Comparison of ENCODE assay signal across 8 cellular contexts in genomic region chr2:160491922-160492371, GRCh38. TPM values are rescaled to one million over a fixed set of nuclear protein-coding genes. Genes with fewer than 3 reads are reported as not detected.
DNase-seq lines count a peak whose midpoint lies in the region; ATAC-seq and TF ChIP-seq lines count a peak whose summit lies in the region.

No MANE protein-coding gene starts in this region.

- H3K27ac ChIP-seq in iPS-20b (ENCODE audit: low read length) (no peak overlapping the region), spleen (peak overlapping the region; percentile 82 to 95 (median 91))

- TF ChIP-seq POLR2A in spleen (IDR thresholded peaks at IDR 0.05): no peak

- ATAC-seq in activated T-cell treated with anti-CD3 and anti-CD28 coated beads, Interleukin-2, amount 50 U/mL, for 4 hours: no peak
- no peak for ATAC-seq in activated naive CD8-positive, alpha-beta T cell treated with anti-CD3 and anti-CD28 coated beads, Interleukin-2, amount 10 ng/mL, durations not matched to agents 7 days and 5 days (ENCODE audit: low read depth)

- H3K4me1 Mint-ChIP-seq in activated T-cell treated with anti-CD3 and anti-CD28 coated beads, Interleukin-2, amount 50 U/mL, for 4 hours (ENCODE audit: low read depth): peaks cover 57% of the 10 kb centered on the region
- peaks cover 41% of the 10 kb centered on the region for H3K4me1 Mint-ChIP-seq in activated naive CD8-positive, alpha-beta T cell treated with anti-CD3 and anti-CD28 coated beads, Interleukin-2, amount 10 ng/mL, durations not matched to agents 7 days and 5 days

- H3K9me3 Mint-ChIP-seq in activated T-cell treated with anti-CD3 and anti-CD28 coated beads, Interleukin-2, amount 50 U/mL, for 4 hours: no peaks in the 10 kb centered on the region
- H3K9me3 Mint-ChIP-seq in activated naive CD8-positive, alpha-beta T cell treated with anti-CD3 and anti-CD28 coated beads, Interleukin-2, amount 10 ng/mL, durations not matched to agents 7 days and 5 days: no peaks in the 10 kb centered on the region

- peak overlapping the region; percentile 94 for H3K4me3 Mint-ChIP-seq in activated T-cell treated with anti-CD3 and anti-CD28 coated beads, Interleukin-2, amount 50 U/mL, for 4 hours
- H3K4me3 Mint-ChIP-seq in activated naive CD8-positive, alpha-beta T cell treated with anti-CD3 and anti-CD28 coated beads, Interleukin-2, amount 10 ng/mL, durations not matched to agents 7 days and 5 days: peak overlapping the region; percentile 93

- peak overlapping the region; percentile 79 for H3K9ac ChIP-seq in iPS-20b (ENCODE audit: low read depth, low read length)

- 47 to 67% (median 59%) methylated on average over 10 of the region's 10 CpGs for WGBS in spleen, 5 donors

- POLR2A ChIA-PET in activated naive CD8-positive, alpha-beta T cell treated with anti-CD3 and anti-CD28 coated beads, Interleukin-2, amount 10 ng/mL, durations not matched to agents 7 days and 5 days (lab: Charles Lee): interaction anchor here (1.2 to 2.8 kb wide), 4 partner anchors 8 to 85 kb away, joined by 3 to 19 read pairs (median 8); no protein-coding TSS in a partner anchor

- H3K36me3 Mint-ChIP-seq in activated T-cell treated with anti-CD3 and anti-CD28 coated beads, Interleukin-2, amount 50 U/mL, for 4 hours (ENCODE audit: insufficient read depth): no peaks in the 10 kb centered on the region
- peaks cover 3% of the 10 kb centered on the region for H3K36me3 Mint-ChIP-seq in activated naive CD8-positive, alpha-beta T cell treated with anti-CD3 and anti-CD28 coated beads, Interleukin-2, amount 10 ng/mL, durations not matched to agents 7 days and 5 days

- no peak for TF ChIP-seq CTCF in spleen (IDR thresholded peaks at IDR 0.05 in 8 of 11, conservative IDR thresholded peaks at IDR 0.05 in 3 of 11)

- no peak for DNase-seq in activated T-cell treated with anti-CD3 and anti-CD28 coated beads, Interleukin-2, amount 50 U/mL, for 4 hours
- DNase-seq in activated T-cell treated with anti-CD3 and anti-CD28 coated beads for 4 hours (no peak), spleen (no peak), globus pallidus (ENCODE audit: low spot score) (no peak), NCI-H1092 (lab: John Stamatoyannopoulos, UW) (no peak)
- no peak for DNase-seq in activated naive CD8-positive, alpha-beta T cell treated with anti-CD3 and anti-CD28 coated beads, Interleukin-2, amount 10 ng/mL, durations not matched to agents 7 days and 5 days
- no peak for DNase-seq in stimulated activated CD4-positive, alpha-beta T cell treated with anti-CD3 and anti-CD28 coated beads, Interleukin-2, amount 100 ng/mL, for 48 hours

- H3K27ac Mint-ChIP-seq in activated naive CD8-positive, alpha-beta T cell treated with anti-CD3 and anti-CD28 coated beads, Interleukin-2, amount 10 ng/mL, durations not matched to agents 7 days and 5 days: peak overlapping the region; percentile 96

- peak overlapping the region; percentile 81 for H3K4me3 ChIP-seq in iPS-20b (ENCODE audit: low read length)
- H3K4me3 ChIP-seq in spleen: peak overlapping the region; percentile 53 to 85 (median 74)

- H3K27me3 ChIP-seq in iPS-20b (ENCODE audit: insufficient read depth, low read length) (no peaks in the 10 kb centered on the region), spleen (replicated peaks in 1 of 7) (peaks cover 0 to 42% (median 5%) of the 10 kb centered on the region in 7 donors)

- intact Hi-C loops in spleen (cut with DNase I; ENCODE audit: low total_unique reads): no loop called here

- H3K9me3 ChIP-seq in iPS-20b (ENCODE audit: insufficient read depth, low read depth, low read length): no peaks in the 10 kb centered on the region
- H3K9me3 ChIP-seq in spleen: no peaks in the 10 kb centered on the region

- peaks cover 1% of the 10 kb centered on the region for H3K27me3 Mint-ChIP-seq in activated T-cell treated with anti-CD3 and anti-CD28 coated beads, Interleukin-2, amount 50 U/mL, for 4 hours (ENCODE audit: low read depth)
- H3K27me3 Mint-ChIP-seq in activated naive CD8-positive, alpha-beta T cell treated with anti-CD3 and anti-CD28 coated beads, Interleukin-2, amount 10 ng/mL, durations not matched to agents 7 days and 5 days: peaks cover 9% of the 10 kb centered on the region

- H3K36me3 ChIP-seq in iPS-20b (ENCODE audit: insufficient read depth, low read depth, low read length) (no peaks in the 10 kb centered on the region), spleen (no peaks in the 10 kb centered on the region)

- peaks cover 21% of the 10 kb centered on the region; the same call in 1 of the 2 replicates for H3K4me1 ChIP-seq in iPS-20b (ENCODE audit: insufficient read depth, low read length)
- peaks cover 3 to 67% (median 23%) of the 10 kb centered on the region in 6 donors for H3K4me1 ChIP-seq in spleen

RNA-seq across cellular contexts. Expression of gene RBMS1, which starts 1.7 kb away (rescaled TPM):
- 10 to 100 TPM; 47.1 to 63.4 (median 56.3) TPM for total RNA-seq in activated T-cell treated with anti-CD3 and anti-CD28 coated beads, Interleukin-2, amount 50 U/mL, for 4 hours
- 10 to 100 TPM; 87.9 to 90.6 TPM for total RNA-seq in activated naive CD8-positive, alpha-beta T cell treated with anti-CD3 and anti-CD28 coated beads, Interleukin-2, amount 10 ng/mL, durations not matched to agents 7 days and 5 days
- total RNA-seq in spleen: 100 to 1,000 TPM in 6 of 7 donors, 10 to 100 TPM in 1; 86.2 to 151 (median 124) TPM
- 10 to 100 TPM; 18.8 to 33.3 (median 19.9) TPM for polyA plus RNA-seq in spleen
